Comparison of ENCODE assay signal across 1 cellular context in genomic region chr14:21044106-21044618, GRCh38.
TF ChIP-seq lines count a peak whose summit lies in the region.

No MANE protein-coding gene starts in this region.

TF ChIP-seq in K562, 482 proteins besides CTCF, POLR2A, EP300 and RAD21 (continued from another document):
- TF ChIP-seq MGA (IDR thresholded peaks at IDR 0.05) (no peak), RBBP5 (IDR thresholded peaks at IDR 0.05; ENCODE audit: borderline replicate concordance, insufficient read depth, low read length, poor library complexity, severe bottlenecking) (peak; percentile 23), PHF20 (IDR thresholded peaks at IDR 0.05; ENCODE audit: partially characterized antibody) (no peak), SMAD4 (CRISPR knock-in tag; conservative IDR thresholded peaks at IDR 0.05) (peak; percentile 15; the same call in 1 of the 2 replicates), ZFP30 (CRISPR knock-in tag; IDR thresholded peaks at IDR 0.05; ENCODE audit: borderline replicate concordance) (no peak), PRPF4 (IDR thresholded peaks at IDR 0.05; ENCODE audit: insufficient read depth, low read depth, low read length, poor library complexity, severe bottlenecking) (no peak), RNF2 (IDR thresholded peaks at IDR 0.05) (peak; percentile 67; the same call in 1 of the 2 replicates), JUND (IDR thresholded peaks at IDR 0.05; ENCODE audit: borderline replicate concordance, low read depth, low read length) (peak; percentile 3; the same call in 1 of the 2 replicates), JUND (tag; IDR thresholded peaks at IDR 0.05; ENCODE audit: borderline replicate concordance, low read depth, low read length) (no peak; the same call in 2 of the 3 replicates), GATA2 (CRISPR knock-in tag; IDR thresholded peaks at IDR 0.05) (peak; percentile 37; the same call in 1 of the 2 replicates), ZNF507 (tag; conservative IDR thresholded peaks at IDR 0.05) (no peak), CEBPB (tag; IDR thresholded peaks at IDR 0.05) (peak; percentile 96), HNRNPK (IDR thresholded peaks at IDR 0.05; ENCODE audit: low read depth, low read length, poor library complexity, severe bottlenecking) (no peak), CEBPG (CRISPR knock-in tag; IDR thresholded peaks at IDR 0.05) (no peak; the same call in 1 of the 2 replicates), CEBPG (tag; conservative IDR thresholded peaks at IDR 0.05 in 1 of 2, IDR thresholded peaks at IDR 0.05 in 1 of 2) (peak in 1 of 2 experiments; percentile 96; a peak in 3 of 4 replicates), ZNF778 (CRISPR knock-in tag; IDR thresholded peaks at IDR 0.05) (no peak), PTBP1 (IDR thresholded peaks at IDR 0.05; ENCODE audit: low read depth, low read length) (no peak), ATF7 (IDR thresholded peaks at IDR 0.05) (peak; percentile 30; the same call in 1 of the 2 replicates), MTA3 (IDR thresholded peaks at IDR 0.05; ENCODE audit: borderline replicate concordance) (peak; percentile 60; the same call in 1 of the 2 replicates), ETV6 (IDR thresholded peaks at IDR 0.05; ENCODE audit: borderline replicate concordance in 1 of 2, low read depth in 2 of 2, low read length in 1 of 2) (peak in 1 of 2 experiments; percentile 31; a peak in 1 of 4 replicates), ETV6 (CRISPR knock-in tag; IDR thresholded peaks at IDR 0.05; ENCODE audit: borderline replicate concordance) (no peak), POLR2B (IDR thresholded peaks at IDR 0.05; ENCODE audit: low read depth, partially characterized antibody) (no peak), ZNF445 (CRISPR knock-in tag; IDR thresholded peaks at IDR 0.05; ENCODE audit: low read depth) (no peak)
- TF ChIP-seq, protein P1, sequence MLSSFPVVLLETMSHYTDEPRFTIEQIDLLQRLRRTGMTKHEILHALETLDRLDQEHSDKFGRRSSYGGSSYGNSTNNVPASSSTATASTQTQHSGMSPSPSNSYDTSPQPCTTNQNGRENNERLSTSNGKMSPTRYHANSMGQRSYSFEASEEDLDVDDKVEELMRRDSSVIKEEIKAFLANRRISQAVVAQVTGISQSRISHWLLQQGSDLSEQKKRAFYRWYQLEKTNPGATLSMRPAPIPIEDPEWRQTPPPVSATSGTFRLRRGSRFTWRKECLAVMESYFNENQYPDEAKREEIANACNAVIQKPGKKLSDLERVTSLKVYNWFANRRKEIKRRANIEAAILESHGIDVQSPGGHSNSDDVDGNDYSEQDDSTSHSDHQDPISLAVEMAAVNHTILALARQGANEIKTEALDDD (IDR thresholded peaks at IDR 0.05) = peak; percentile 32; the same call in 1 of the 2 replicates
- TF ChIP-seq, protein P2, sequence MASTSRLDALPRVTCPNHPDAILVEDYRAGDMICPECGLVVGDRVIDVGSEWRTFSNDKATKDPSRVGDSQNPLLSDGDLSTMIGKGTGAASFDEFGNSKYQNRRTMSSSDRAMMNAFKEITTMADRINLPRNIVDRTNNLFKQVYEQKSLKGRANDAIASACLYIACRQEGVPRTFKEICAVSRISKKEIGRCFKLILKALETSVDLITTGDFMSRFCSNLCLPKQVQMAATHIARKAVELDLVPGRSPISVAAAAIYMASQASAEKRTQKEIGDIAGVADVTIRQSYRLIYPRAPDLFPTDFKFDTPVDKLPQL (IDR thresholded peaks at IDR 0.05; ENCODE audit: extremely low read depth, insufficient read length) = no peak
